Comparison of ENCODE assay signal across 31 cellular contexts in genomic region chr7:18018296-18019205, GRCh38. TPM values are rescaled to one million over a fixed set of nuclear protein-coding genes. Genes with fewer than 3 reads are reported as not detected.
DNase-seq lines count a peak whose midpoint lies in the region; ATAC-seq and TF ChIP-seq lines count a peak whose summit lies in the region.
"Had no signal": no experiment of that assay in that cellular context is flagged by ENCODE, and none has a peak within 500 bp of the region (broad histone marks: within the 10 kb centered on the region; RNA-seq: fewer than 3 reads in every experiment).

No MANE protein-coding gene starts in this region.

- intact Hi-C loops in right cardiac atrium (cut with DNase I): no loop called here
- intact Hi-C loops in Right ventricle myocardium superior (cut with DNase I): no loop called here
- intact Hi-C loops in left lung (cut with DNase I): no loop called here
- intact Hi-C loops in lower leg skin (cut with DNase I; ENCODE audit: low total_unique reads): no loop called here
- intact Hi-C loops in posterior vena cava (cut with DNase I): no loop called here

- no peaks in the 10 kb centered on the region for H3K9me3 Mint-ChIP-seq in glutamatergic neuron (ENCODE audit: unreplicated experiment)
- H3K9me3 Mint-ChIP-seq: activated naive CD8-positive, alpha-beta T cell treated with anti-CD3 and anti-CD28 coated beads, Interleukin-2, amount 10 ng/mL, durations not matched to agents 7 days and 5 days; activated T-helper 17 cell treated with anti-CD3 and anti-CD28 coated beads, Interleukin-2, amount 50 U/mL, for 72 hours had no signal

- 69% methylated on average over 5 of the region's 5 CpGs for whole genome bisulfite sequencing in right cardiac atrium
- 58 to 63% methylated on average over 5 of the region's 5 CpGs for WGBS in lower leg skin, 2 donors

- H3K27ac ChIP-seq in right cardiac atrium (ENCODE audit: low read length): peak overlapping the region; percentile 8
- H3K27ac ChIP-seq in brain microvascular endothelial cell: peak overlapping the region; percentile 44
- H3K27ac ChIP-seq in left lung: peak overlapping the region; percentile 39 to 41
- H3K27ac ChIP-seq: upper lobe of left lung had no signal

- no peaks in the 10 kb centered on the region for H3K4me1 Mint-ChIP-seq in glutamatergic neuron (ENCODE audit: low read depth, unreplicated experiment)
- H3K4me1 Mint-ChIP-seq: activated naive CD8-positive, alpha-beta T cell treated with anti-CD3 and anti-CD28 coated beads, Interleukin-2, amount 10 ng/mL, durations not matched to agents 7 days and 5 days; activated T-helper 17 cell treated with anti-CD3 and anti-CD28 coated beads, Interleukin-2, amount 50 U/mL, for 72 hours had no signal

- TF ChIP-seq POLR2A in lower leg skin (IDR thresholded peaks at IDR 0.05): no peak

- no peak for DNase-seq in right cardiac atrium
- DNase-seq in Right ventricle myocardium superior: no peak
- DNase-seq in brain microvascular endothelial cell: no peak
- peak in 1 of 2 donors; percentile 23 for DNase-seq in left lung
- no peak for DNase-seq in glutamatergic neuron
- DNase-seq in lower leg skin (ENCODE audit: low spot score in 2 of 2): no peak
- no peak for DNase-seq in posterior vena cava (ENCODE audit: low spot score)
- DNase-seq in dermis blood vessel endothelial cell: no peak
- DNase-seq: activated CD4-positive, alpha-beta T cell treated with anti-CD3 and anti-CD28 coated beads, Interleukin-2, amount 50 U/mL, for 4 hours; activated CD8-positive, alpha-beta memory T cell treated with anti-CD3 and anti-CD28 coated beads, Interleukin-2, amount 50 U/mL, for 4 hours; activated naive CD8-positive, alpha-beta T cell treated with anti-CD3 and anti-CD28 coated beads, Interleukin-2, amount 10 ng/mL, durations not matched to agents 7 days and 5 days; DMS79; effector CD4-positive, alpha-beta T cell; GF-D8; H7; NCI-H1694; NCI-H524 treated with DMSO at 0.1 percent for 48 hours; stimulated activated CD8-positive, alpha-beta memory T cell treated with anti-CD3 and anti-CD28 coated beads, Interleukin-4, amount 100 ng/mL, for 48 hours; T1000; upper lobe of left lung had no signal

- TF ChIP-seq CTCF in brain microvascular endothelial cell (IDR thresholded peaks at IDR 0.05; ENCODE audit: low read depth, low read length, missing control alignments) (no peak), left lung (IDR thresholded peaks at IDR 0.05) (no peak), glutamatergic neuron (IDR thresholded peaks at IDR 0.05; ENCODE audit: partially characterized antibody, unreplicated experiment) (no peak), lower leg skin (IDR thresholded peaks at IDR 0.05) (no peak)

- ATAC-seq in right cardiac atrium (no peak), Right ventricle myocardium superior (ENCODE audit: poor library complexity) (no peak), left lung (peak; percentile 9)
- ATAC-seq: activated T-helper 17 cell treated with anti-CD3 and anti-CD28 coated beads, Interleukin-2, amount 50 U/mL, for 72 hours; WTC11 had no signal

- H3K27ac Mint-ChIP-seq in glutamatergic neuron (ENCODE audit: unreplicated experiment): no peak overlapping the region
- H3K27ac Mint-ChIP-seq: activated naive CD8-positive, alpha-beta T cell treated with anti-CD3 and anti-CD28 coated beads, Interleukin-2, amount 10 ng/mL, durations not matched to agents 7 days and 5 days; activated T-helper 17 cell treated with anti-CD3 and anti-CD28 coated beads, Interleukin-2, amount 50 U/mL, for 72 hours; WTC11 had no signal

- H3K27me3 Mint-ChIP-seq in glutamatergic neuron (ENCODE audit: unreplicated experiment): peaks cover 5% of the 10 kb centered on the region

- no peaks in the 10 kb centered on the region for H3K27me3 ChIP-seq in right cardiac atrium (ENCODE audit: control insufficient read depth, insufficient read depth)
- no peaks in the 10 kb centered on the region for H3K27me3 ChIP-seq in brain microvascular endothelial cell (replicated peaks)
- no peaks in the 10 kb centered on the region for H3K27me3 ChIP-seq in left lung
- H3K27me3 ChIP-seq: upper lobe of left lung had no signal

- H3K4me1 ChIP-seq in right cardiac atrium (ENCODE audit: control insufficient read depth, insufficient read depth, low read length): no peaks in the 10 kb centered on the region
- H3K4me1 ChIP-seq in left lung: peaks cover 6% of the 10 kb centered on the region in 2 donors

- no peak overlapping the region for H3K4me3 ChIP-seq in right cardiac atrium (ENCODE audit: low read length)
- H3K4me3 ChIP-seq in brain microvascular endothelial cell (ENCODE audit: low read depth, low read length): no peak overlapping the region
- no peak overlapping the region for H3K4me3 ChIP-seq in left lung
- no peak overlapping the region for H3K4me3 ChIP-seq in lower leg skin (ENCODE audit: low read depth, poor library complexity, severe bottlenecking)
- H3K4me3 ChIP-seq: A549, upper lobe of left lung had no signal

- H3K36me3 ChIP-seq in brain microvascular endothelial cell (replicated peaks) (no peaks in the 10 kb centered on the region), left lung (no peaks in the 10 kb centered on the region)
- H3K36me3 ChIP-seq: upper lobe of left lung had no signal

- no peaks in the 10 kb centered on the region for H3K36me3 Mint-ChIP-seq in glutamatergic neuron (ENCODE audit: unreplicated experiment)
- H3K36me3 Mint-ChIP-seq: activated naive CD8-positive, alpha-beta T cell treated with anti-CD3 and anti-CD28 coated beads, Interleukin-2, amount 10 ng/mL, durations not matched to agents 7 days and 5 days; WTC11 had no signal

- in situ Hi-C loops in brain microvascular endothelial cell (cut with HindIII; ENCODE audit: low pct_ligation_motif_present, low sequenced_read_pairs): no loop called here

- no peak overlapping the region for H3K4me3 Mint-ChIP-seq in glutamatergic neuron (ENCODE audit: unreplicated experiment)
- H3K4me3 Mint-ChIP-seq: activated naive CD8-positive, alpha-beta T cell treated with anti-CD3 and anti-CD28 coated beads, Interleukin-2, amount 10 ng/mL, durations not matched to agents 7 days and 5 days; activated T-helper 17 cell treated with anti-CD3 and anti-CD28 coated beads, Interleukin-2, amount 50 U/mL, for 72 hours; WTC11 had no signal

- H3K9me3 ChIP-seq in right cardiac atrium (ENCODE audit: control insufficient read depth, low read length): peaks cover 2% of the 10 kb centered on the region
- H3K9me3 ChIP-seq in left lung: no peaks in the 10 kb centered on the region
- H3K9me3 ChIP-seq: A549, upper lobe of left lung had no signal

RNA-seq across cellular contexts. Expression of gene PRPS1L1, which starts 9.1 kb away (rescaled TPM):
- not detected for total RNA-seq in right cardiac atrium
- not detected for polyA plus RNA-seq in right cardiac atrium
- total RNA-seq in Right ventricle myocardium superior: not detected
- not detected for total RNA-seq in left lung
- not detected for total RNA-seq in glutamatergic neuron (ENCODE audit: unreplicated experiment)
- not detected for total RNA-seq in lower leg skin
- total RNA-seq in posterior vena cava: not detected
- 0.14 TPM in 1 of 2 replicates, not detected in the other for total RNA-seq in dermis blood vessel endothelial cell
- total RNA-seq: activated naive CD8-positive, alpha-beta T cell treated with anti-CD3 and anti-CD28 coated beads, Interleukin-2, amount 10 ng/mL, durations not matched to agents 7 days and 5 days; activated T-helper 17 cell treated with anti-CD3 and anti-CD28 coated beads, Interleukin-2, amount 50 U/mL, for 72 hours; cerebellum; frontal cortex; H7; LHCN-M2; lung microvascular endothelial cell; pulmonary artery endothelial cell; RPMI7951; upper lobe of left lung; WTC11 had no signal
- polyA plus RNA-seq: A549, BJ, esophagus had no signal
